Comparison of ENCODE assay signal across 1 cellular context in the genomic region with DNA sequence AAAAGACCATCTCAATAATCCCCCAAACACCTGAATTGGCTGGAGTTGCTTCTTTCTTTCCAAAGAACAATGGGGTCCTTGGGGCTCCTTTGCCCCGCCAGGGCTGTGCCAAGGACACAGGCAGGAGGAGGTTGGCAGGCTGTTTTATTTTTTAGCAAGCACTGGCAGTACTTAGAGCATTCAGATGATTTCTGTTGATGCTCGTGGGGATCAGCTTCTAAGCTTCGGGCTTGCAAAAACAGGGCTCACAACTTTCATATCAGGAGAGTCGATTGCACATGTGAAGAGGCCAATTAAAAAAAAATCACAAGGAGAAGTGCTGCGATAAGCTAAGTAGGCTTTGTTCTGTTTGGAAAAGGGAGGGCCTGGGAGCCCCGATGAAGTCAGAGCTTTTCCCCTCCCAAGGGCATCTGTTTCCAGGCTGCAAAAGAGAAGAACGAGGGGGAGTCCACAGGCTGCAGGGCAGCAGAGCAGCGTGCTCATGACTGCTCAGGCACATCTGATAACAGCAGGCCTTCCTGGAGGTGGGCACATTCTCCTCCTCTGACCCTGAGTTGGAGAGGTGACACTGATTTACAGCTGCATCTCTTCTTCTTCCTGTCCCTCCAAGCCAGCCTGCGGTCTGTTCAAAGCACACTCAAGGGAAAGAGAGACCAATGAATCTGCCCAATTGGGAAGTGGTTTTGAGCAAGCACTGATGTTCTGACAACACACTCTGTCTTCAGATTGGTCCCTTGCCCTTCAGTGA.
TF ChIP-seq lines count a peak whose summit lies in the region.

No MANE protein-coding gene starts in this region.

TF ChIP-seq in HepG2, 621 proteins besides CTCF, POLR2A, EP300 and RAD21:
- TF ChIP-seq, protein P1, sequence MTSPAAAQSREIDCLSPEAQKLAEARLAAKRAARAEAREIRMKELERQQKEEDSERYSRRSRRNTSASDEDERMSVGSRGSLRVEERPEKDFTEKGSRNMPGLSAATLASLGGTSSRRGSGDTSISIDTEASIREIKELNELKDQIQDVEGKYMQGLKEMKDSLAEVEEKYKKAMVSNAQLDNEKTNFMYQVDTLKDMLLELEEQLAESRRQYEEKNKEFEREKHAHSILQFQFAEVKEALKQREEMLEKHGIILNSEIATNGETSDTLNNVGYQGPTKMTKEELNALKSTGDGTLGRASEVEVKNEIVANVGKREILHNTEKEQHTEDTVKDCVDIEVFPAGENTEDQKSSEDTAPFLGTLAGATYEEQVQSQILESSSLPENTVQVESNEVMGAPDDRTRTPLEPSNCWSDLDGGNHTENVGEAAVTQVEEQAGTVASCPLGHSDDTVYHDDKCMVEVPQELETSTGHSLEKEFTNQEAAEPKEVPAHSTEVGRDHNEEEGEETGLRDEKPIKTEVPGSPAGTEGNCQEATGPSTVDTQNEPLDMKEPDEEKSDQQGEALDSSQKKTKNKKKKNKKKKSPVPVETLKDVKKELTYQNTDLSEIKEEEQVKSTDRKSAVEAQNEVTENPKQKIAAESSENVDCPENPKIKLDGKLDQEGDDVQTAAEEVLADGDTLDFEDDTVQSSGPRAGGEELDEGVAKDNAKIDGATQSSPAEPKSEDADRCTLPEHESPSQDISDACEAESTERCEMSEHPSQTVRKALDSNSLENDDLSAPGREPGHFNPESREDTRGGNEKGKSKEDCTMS (CRISPR knock-in tag; conservative IDR thresholded peaks at IDR 0.05): no peak
- no peak for TF ChIP-seq CEBPB (IDR thresholded peaks at IDR 0.05; ENCODE audit: borderline replicate concordance, low read depth, low read length)
- TF ChIP-seq SOX5 (CRISPR knock-in tag; IDR thresholded peaks at IDR 0.05; ENCODE audit: borderline replicate concordance): no peak
- TF ChIP-seq, protein P2, sequence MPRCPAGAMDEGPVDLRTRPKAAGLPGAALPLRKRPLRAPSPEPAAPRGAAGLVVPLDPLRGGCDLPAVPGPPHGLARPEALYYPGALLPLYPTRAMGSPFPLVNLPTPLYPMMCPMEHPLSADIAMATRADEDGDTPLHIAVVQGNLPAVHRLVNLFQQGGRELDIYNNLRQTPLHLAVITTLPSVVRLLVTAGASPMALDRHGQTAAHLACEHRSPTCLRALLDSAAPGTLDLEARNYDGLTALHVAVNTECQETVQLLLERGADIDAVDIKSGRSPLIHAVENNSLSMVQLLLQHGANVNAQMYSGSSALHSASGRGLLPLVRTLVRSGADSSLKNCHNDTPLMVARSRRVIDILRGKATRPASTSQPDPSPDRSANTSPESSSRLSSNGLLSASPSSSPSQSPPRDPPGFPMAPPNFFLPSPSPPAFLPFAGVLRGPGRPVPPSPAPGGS (CRISPR knock-in tag; IDR thresholded peaks at IDR 0.05): no peak
- no peak for TF ChIP-seq FOXC1 (CRISPR knock-in tag; IDR thresholded peaks at IDR 0.05; ENCODE audit: borderline replicate concordance)
- TF ChIP-seq, protein P3, sequence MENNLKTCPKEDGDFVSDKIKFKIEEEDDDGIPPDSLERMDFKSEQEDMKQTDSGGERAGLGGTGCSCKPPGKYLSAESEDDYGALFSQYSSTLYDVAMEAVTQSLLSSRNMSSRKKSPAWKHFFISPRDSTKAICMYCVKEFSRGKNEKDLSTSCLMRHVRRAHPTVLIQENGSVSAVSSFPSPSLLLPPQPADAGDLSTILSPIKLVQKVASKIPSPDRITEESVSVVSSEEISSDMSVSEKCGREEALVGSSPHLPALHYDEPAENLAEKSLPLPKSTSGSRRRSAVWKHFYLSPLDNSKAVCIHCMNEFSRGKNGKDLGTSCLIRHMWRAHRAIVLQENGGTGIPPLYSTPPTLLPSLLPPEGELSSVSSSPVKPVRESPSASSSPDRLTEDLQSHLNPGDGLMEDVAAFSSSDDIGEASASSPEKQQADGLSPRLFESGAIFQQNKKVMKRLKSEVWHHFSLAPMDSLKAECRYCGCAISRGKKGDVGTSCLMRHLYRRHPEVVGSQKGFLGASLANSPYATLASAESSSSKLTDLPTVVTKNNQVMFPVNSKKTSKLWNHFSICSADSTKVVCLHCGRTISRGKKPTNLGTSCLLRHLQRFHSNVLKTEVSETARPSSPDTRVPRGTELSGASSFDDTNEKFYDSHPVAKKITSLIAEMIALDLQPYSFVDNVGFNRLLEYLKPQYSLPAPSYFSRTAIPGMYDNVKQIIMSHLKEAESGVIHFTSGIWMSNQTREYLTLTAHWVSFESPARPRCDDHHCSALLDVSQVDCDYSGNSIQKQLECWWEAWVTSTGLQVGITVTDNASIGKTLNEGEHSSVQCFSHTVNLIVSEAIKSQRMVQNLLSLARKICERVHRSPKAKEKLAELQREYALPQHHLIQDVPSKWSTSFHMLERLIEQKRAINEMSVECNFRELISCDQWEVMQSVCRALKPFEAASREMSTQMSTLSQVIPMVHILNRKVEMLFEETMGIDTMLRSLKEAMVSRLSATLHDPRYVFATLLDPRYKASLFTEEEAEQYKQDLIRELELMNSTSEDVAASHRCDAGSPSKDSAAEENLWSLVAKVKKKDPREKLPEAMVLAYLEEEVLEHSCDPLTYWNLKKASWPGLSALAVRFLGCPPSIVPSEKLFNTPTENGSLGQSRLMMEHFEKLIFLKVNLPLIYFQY (CRISPR knock-in tag; IDR thresholded peaks at IDR 0.05; ENCODE audit: borderline replicate concordance): no peak
- no peak for TF ChIP-seq TARDBP (CRISPR knock-in tag; IDR thresholded peaks at IDR 0.05)
- TF ChIP-seq TRIM24 (CRISPR knock-in tag; IDR thresholded peaks at IDR 0.05): no peak
- TF ChIP-seq MAFF (IDR thresholded peaks at IDR 0.05; ENCODE audit: low read depth, low read length): no peak
- no peak for TF ChIP-seq ZBTB21 (CRISPR knock-in tag; IDR thresholded peaks at IDR 0.05)
- TF ChIP-seq NCOR1 (IDR thresholded peaks at IDR 0.05; ENCODE audit: borderline replicate concordance, low read length): no peak
- TF ChIP-seq ZNF839 (CRISPR knock-in tag; IDR thresholded peaks at IDR 0.05; ENCODE audit: borderline replicate concordance): no peak
- no peak for TF ChIP-seq NBN (conservative IDR thresholded peaks at IDR 0.05)
- no peak for TF ChIP-seq EED (CRISPR knock-in tag; IDR thresholded peaks at IDR 0.05)
- TF ChIP-seq RARA (CRISPR knock-in tag; IDR thresholded peaks at IDR 0.05): no peak
- TF ChIP-seq, protein P4, sequence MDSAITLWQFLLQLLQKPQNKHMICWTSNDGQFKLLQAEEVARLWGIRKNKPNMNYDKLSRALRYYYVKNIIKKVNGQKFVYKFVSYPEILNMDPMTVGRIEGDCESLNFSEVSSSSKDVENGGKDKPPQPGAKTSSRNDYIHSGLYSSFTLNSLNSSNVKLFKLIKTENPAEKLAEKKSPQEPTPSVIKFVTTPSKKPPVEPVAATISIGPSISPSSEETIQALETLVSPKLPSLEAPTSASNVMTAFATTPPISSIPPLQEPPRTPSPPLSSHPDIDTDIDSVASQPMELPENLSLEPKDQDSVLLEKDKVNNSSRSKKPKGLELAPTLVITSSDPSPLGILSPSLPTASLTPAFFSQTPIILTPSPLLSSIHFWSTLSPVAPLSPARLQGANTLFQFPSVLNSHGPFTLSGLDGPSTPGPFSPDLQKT (CRISPR knock-in tag; IDR thresholded peaks at IDR 0.05; ENCODE audit: borderline replicate concordance): no peak
- TF ChIP-seq, protein P5, sequence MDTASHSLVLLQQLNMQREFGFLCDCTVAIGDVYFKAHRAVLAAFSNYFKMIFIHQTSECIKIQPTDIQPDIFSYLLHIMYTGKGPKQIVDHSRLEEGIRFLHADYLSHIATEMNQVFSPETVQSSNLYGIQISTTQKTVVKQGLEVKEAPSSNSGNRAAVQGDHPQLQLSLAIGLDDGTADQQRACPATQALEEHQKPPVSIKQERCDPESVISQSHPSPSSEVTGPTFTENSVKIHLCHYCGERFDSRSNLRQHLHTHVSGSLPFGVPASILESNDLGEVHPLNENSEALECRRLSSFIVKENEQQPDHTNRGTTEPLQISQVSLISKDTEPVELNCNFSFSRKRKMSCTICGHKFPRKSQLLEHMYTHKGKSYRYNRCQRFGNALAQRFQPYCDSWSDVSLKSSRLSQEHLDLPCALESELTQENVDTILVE (CRISPR knock-in tag; IDR thresholded peaks at IDR 0.05): no peak
- TF ChIP-seq ZNF296 (CRISPR knock-in tag; conservative IDR thresholded peaks at IDR 0.05): no peak
- TF ChIP-seq SRSF1 (optimal IDR thresholded peaks at IDR 0.05; ENCODE audit: low read depth, low read length): no peak
